8 cellular contexts compared by ENCODE assay signal in genomic region chr18:41954827-41955613, GRCh38. TPM values are rescaled to one million over a fixed set of nuclear protein-coding genes. Genes with fewer than 3 reads are reported as not detected.
DNase-seq lines count a peak whose midpoint lies in the region; ATAC-seq and TF ChIP-seq lines count a peak whose summit lies in the region.

Gene PIK3C3 (plus strand): TSS chr18:41955234. CDS start chr18:41955292, 58 bp downstream.

- peaks cover 3% of the 10 kb centered on the region for H3K36me3 ChIP-seq in CD8-positive, alpha-beta T cell (ENCODE audit: insufficient read depth, low read length)
- peaks cover 23% of the 10 kb centered on the region for H3K36me3 ChIP-seq in lower lobe of right lung

- no peaks in the 10 kb centered on the region for H3K9me3 Mint-ChIP-seq in CD8-positive, alpha-beta T cell

- CTCF ChIA-PET in CD8-positive, alpha-beta T cell (lab: Charles Lee) = interaction anchor here (0.7 kb wide), 1 partner anchor 9 kb away, joined by 3 read pairs; no protein-coding TSS in a partner anchor

- peak within 1 kb of the TSS; percentile 91 for H3K4me3 ChIP-seq in CD8-positive, alpha-beta T cell (ENCODE audit: low read depth, low read length)
- peak within 1 kb of the TSS; percentile 76 for H3K4me3 ChIP-seq in lower lobe of right lung

- H3K9me3 ChIP-seq in CD8-positive, alpha-beta T cell (ENCODE audit: low read length) = no peaks in the 10 kb centered on the region
- no peaks in the 10 kb centered on the region for H3K9me3 ChIP-seq in lower lobe of right lung

- peaks cover 25% of the 10 kb centered on the region for H3K36me3 Mint-ChIP-seq in CD8-positive, alpha-beta T cell

- peak within 1 kb of the TSS; percentile 99 for H3K27ac Mint-ChIP-seq in CD8-positive, alpha-beta T cell

- TF ChIP-seq CTCF in CD8-positive, alpha-beta T cell (IDR thresholded peaks at IDR 0.05) = no peak
- no peak for TF ChIP-seq CTCF in lower lobe of right lung (IDR thresholded peaks at IDR 0.05)

- peaks cover 33% of the 10 kb centered on the region for H3K4me1 ChIP-seq in CD8-positive, alpha-beta T cell (ENCODE audit: insufficient read depth, low read length)
- peaks cover 29% of the 10 kb centered on the region for H3K4me1 ChIP-seq in lower lobe of right lung

- intact Hi-C loops in CD8-positive, alpha-beta T cell (cut with DNase I, micrococcal nuclease) = loop anchor here in 1 of 2 experiments (1.0 to 5.0 kb wide), 2 partner anchors 8 to 72 kb away; no protein-coding TSS in a partner anchor
- intact Hi-C loops in lower lobe of right lung (cut with DNase I) = no loop called here

- H3K27me3 Mint-ChIP-seq in CD8-positive, alpha-beta T cell (ENCODE audit: low read depth) = no peaks in the 10 kb centered on the region

- H3K4me3 Mint-ChIP-seq in CD8-positive, alpha-beta T cell = peak within 1 kb of the TSS; percentile 100

- peak within 1 kb of the TSS; percentile 86 for H3K27ac ChIP-seq in CD8-positive, alpha-beta T cell (ENCODE audit: low read depth, low read length)
- H3K27ac ChIP-seq in lower lobe of right lung = peak within 1 kb of the TSS; percentile 81

- peak; percentile 95 to 98 (median 97) for DNase-seq in CD8-positive, alpha-beta T cell
- DNase-seq in HS-27A (ENCODE audit: low read depth) = peak; percentile 89
- peak; percentile 85 for DNase-seq in NK-92 (lab: John Stamatoyannopoulos, UW; ENCODE audit: unreplicated experiment)
- peak; percentile 93 to 97 for DNase-seq in activated CD8-positive, alpha-beta memory T cell treated with anti-CD3 and anti-CD28 coated beads for 1 hour (ENCODE audit: extremely low read depth in 1 of 2, low read depth in 1 of 2)
- peak; percentile 96 for DNase-seq in effector CD4-positive, alpha-beta T cell
- DNase-seq in lower lobe of right lung = peak; percentile 97
- peak; percentile 92 to 95 (median 95) for DNase-seq in stimulated activated CD4-positive, alpha-beta T cell treated with anti-CD3 and anti-CD28 coated beads, TNF-alpha, amount 100 ng/mL, for 24 hours (ENCODE audit: low read depth in 3 of 3)

- peak; percentile 91 for ATAC-seq in CD8-positive, alpha-beta T cell
- peak; percentile 97 for ATAC-seq in GM19467 (IDR thresholded peaks at IDR 0.05; ENCODE audit: unreplicated experiment)
- peak; percentile 100 for ATAC-seq in lower lobe of right lung

- H3K27me3 ChIP-seq in CD8-positive, alpha-beta T cell (ENCODE audit: insufficient read depth, low read length) = no peaks in the 10 kb centered on the region
- no peaks in the 10 kb centered on the region for H3K27me3 ChIP-seq in lower lobe of right lung (ENCODE audit: low read depth)

- H3K4me1 Mint-ChIP-seq in CD8-positive, alpha-beta T cell (ENCODE audit: low read depth) = peaks cover 44% of the 10 kb centered on the region

- POLR2A ChIA-PET in CD8-positive, alpha-beta T cell (lab: Charles Lee) = interaction anchor here (0.7 to 1.5 kb wide), 5 partner anchors 17 to 100 kb away, joined by 3 read pairs; no protein-coding TSS in a partner anchor

RNA-seq across cellular contexts. Expression of gene PIK3C3, which starts in this region (rescaled TPM):
- 10 to 100 TPM; 33.5 to 34.7 TPM for total RNA-seq in CD8-positive, alpha-beta T cell
- total RNA-seq in lower lobe of right lung = 51.2 TPM

Comparison
In these comparisons a context has a peak if more than half of its experiments do, and no peak if none do; other contexts are left out.
1. Peak in every context shown above with its lines: DNase-seq, ATAC-seq, H3K4me3 ChIP-seq and H3K27ac ChIP-seq.